ENCODE assay signal across 26 cellular contexts in genomic region chr13:18964942-18965341, GRCh38.
DNase-seq lines count a peak whose midpoint lies in the region; ATAC-seq and TF ChIP-seq lines count a peak whose summit lies in the region.
"Had no signal": no experiment of that assay in that cellular context is flagged by ENCODE, and none has a peak within 500 bp of the region (broad histone marks: within the 10 kb centered on the region; RNA-seq: fewer than 3 reads in every experiment).

No MANE protein-coding gene starts in this region.

- no peak for TF ChIP-seq EP300 in gastroesophageal sphincter (IDR thresholded peaks at IDR 0.05)

- H3K4me3 ChIP-seq in gastroesophageal sphincter (no peak overlapping the region), upper lobe of right lung (no peak overlapping the region), body of pancreas (no peak overlapping the region)
- H3K4me3 ChIP-seq: BLaER1, GM12878 had no signal

- TF ChIP-seq CTCF in gastroesophageal sphincter (IDR thresholded peaks at IDR 0.05) = no peak
- TF ChIP-seq CTCF in upper lobe of right lung (IDR thresholded peaks at IDR 0.05) = no peak
- TF ChIP-seq CTCF in body of pancreas (IDR thresholded peaks at IDR 0.05) = no peak

- no peaks in the 10 kb centered on the region for H3K36me3 ChIP-seq in gastroesophageal sphincter
- H3K36me3 ChIP-seq in upper lobe of right lung = no peaks in the 10 kb centered on the region
- no peaks in the 10 kb centered on the region for H3K36me3 ChIP-seq in body of pancreas (replicated peaks in 1 of 2; ENCODE audit: insufficient read depth in 1 of 2, low read depth in 2 of 2)
- H3K36me3 ChIP-seq: BE2C, BLaER1 had no signal

- no peak overlapping the region for H3K27ac Mint-ChIP-seq in stimulated activated naive CD8-positive, alpha-beta T cell treated with anti-CD3 and anti-CD28 coated beads, Interleukin-15, amount 100 ng/mL, for 72 hours
- no peak overlapping the region for H3K27ac Mint-ChIP-seq in stimulated activated effector memory CD8-positive, alpha-beta T cell treated with anti-CD3 and anti-CD28 coated beads, Interleukin-12 subunit alpha, Interleukin-12 subunit beta, amount 100 ng/mL, for 72 hours
- H3K27ac Mint-ChIP-seq: CD14-positive monocyte; CD4-positive, alpha-beta memory T cell; CD4-positive, CD25-positive, alpha-beta regulatory T cell; CD8-positive, alpha-beta memory T cell had no signal

- ATAC-seq in stimulated activated naive CD8-positive, alpha-beta T cell treated with anti-CD3 and anti-CD28 coated beads, Interleukin-15, amount 100 ng/mL, for 72 hours = peak; percentile 39
- ATAC-seq in stimulated activated naive CD8-positive, alpha-beta T cell treated with anti-CD3 and anti-CD28 coated beads, Interleukin-15, Interleukin-2, amounts not matched to agents 100 U/mL and 50 U/mL, for 24 hours = no peak
- peak; percentile 10 for ATAC-seq in gastroesophageal sphincter
- no peak for ATAC-seq in upper lobe of right lung
- no peak for ATAC-seq in stimulated activated effector memory CD8-positive, alpha-beta T cell treated with anti-CD3 and anti-CD28 coated beads, Interleukin-12 subunit alpha, Interleukin-12 subunit beta, amount 100 ng/mL, for 72 hours
- no peak for ATAC-seq in GM19463 (IDR thresholded peaks at IDR 0.05; ENCODE audit: unreplicated experiment)
- no peak for ATAC-seq in body of pancreas
- ATAC-seq: GM12878 had no signal

- H3K27ac ChIP-seq in gastroesophageal sphincter (no peak overlapping the region), upper lobe of right lung (no peak overlapping the region), body of pancreas (no peak overlapping the region)
- H3K27ac ChIP-seq: BLaER1 had no signal

- no peaks in the 10 kb centered on the region for H3K36me3 Mint-ChIP-seq in stimulated activated effector memory CD8-positive, alpha-beta T cell treated with anti-CD3 and anti-CD28 coated beads, Interleukin-12 subunit alpha, Interleukin-12 subunit beta, amount 100 ng/mL, for 72 hours
- H3K36me3 Mint-ChIP-seq: CD14-positive monocyte; CD4-positive, alpha-beta memory T cell; CD4-positive, CD25-positive, alpha-beta regulatory T cell; CD8-positive, alpha-beta memory T cell had no signal

- H3K4me1 Mint-ChIP-seq in stimulated activated naive CD8-positive, alpha-beta T cell treated with anti-CD3 and anti-CD28 coated beads, Interleukin-15, amount 100 ng/mL, for 72 hours = no peaks in the 10 kb centered on the region
- no peaks in the 10 kb centered on the region for H3K4me1 Mint-ChIP-seq in stimulated activated effector memory CD8-positive, alpha-beta T cell treated with anti-CD3 and anti-CD28 coated beads, Interleukin-12 subunit alpha, Interleukin-12 subunit beta, amount 100 ng/mL, for 72 hours
- H3K4me1 Mint-ChIP-seq: CD14-positive monocyte; CD4-positive, alpha-beta memory T cell; CD4-positive, CD25-positive, alpha-beta regulatory T cell; CD8-positive, alpha-beta memory T cell had no signal

- H3K4me1 ChIP-seq in gastroesophageal sphincter (no peaks in the 10 kb centered on the region), upper lobe of right lung (no peaks in the 10 kb centered on the region), body of pancreas (no peaks in the 10 kb centered on the region)
- H3K4me1 ChIP-seq: BE2C, BLaER1 had no signal

- H3K27me3 ChIP-seq in gastroesophageal sphincter (peaks cover 17% of the 10 kb centered on the region), upper lobe of right lung (no peaks in the 10 kb centered on the region), body of pancreas (no peaks in the 10 kb centered on the region)
- H3K27me3 ChIP-seq: BE2C, BLaER1 had no signal

- H3K4me3 Mint-ChIP-seq in stimulated activated naive CD8-positive, alpha-beta T cell treated with anti-CD3 and anti-CD28 coated beads, Interleukin-15, amount 100 ng/mL, for 72 hours = no peak overlapping the region
- H3K4me3 Mint-ChIP-seq in stimulated activated effector memory CD8-positive, alpha-beta T cell treated with anti-CD3 and anti-CD28 coated beads, Interleukin-12 subunit alpha, Interleukin-12 subunit beta, amount 100 ng/mL, for 72 hours = no peak overlapping the region
- H3K4me3 Mint-ChIP-seq: CD14-positive monocyte; CD4-positive, alpha-beta memory T cell; CD4-positive, CD25-positive, alpha-beta regulatory T cell; CD8-positive, alpha-beta memory T cell had no signal

- no peak for DNase-seq in stimulated activated naive CD8-positive, alpha-beta T cell treated with anti-CD3 and anti-CD28 coated beads, Interleukin-15, amount 100 ng/mL, for 72 hours
- DNase-seq in stimulated activated naive CD8-positive, alpha-beta T cell treated with anti-CD3 and anti-CD28 coated beads, Interleukin-15, Interleukin-2, amounts not matched to agents 100 U/mL and 50 U/mL, for 24 hours = no peak
- DNase-seq in mesenteric fat pad (ENCODE audit: low spot score) (peak; percentile 81), upper lobe of right lung (peak; percentile 56), body of pancreas (no peak)
- DNase-seq in stimulated activated effector memory CD8-positive, alpha-beta T cell treated with anti-CD3 and anti-CD28 coated beads, Interleukin-12 subunit alpha, Interleukin-12 subunit beta, amount 100 ng/mL, for 72 hours (ENCODE audit: low spot score in 2 of 2) = no peak
- DNase-seq: 8988T; ACHN; BE2C; C1 segment of cervical spinal cord; CD4-positive, alpha-beta memory T cell; CD4-positive, CD25-positive, alpha-beta regulatory T cell; CD8-positive, alpha-beta memory T cell; COR-L47; DMS 273 treated with DMSO at 0.1 percent for 48 hours; DMS153; DMS53; DMS79; DND-41; EL; GDM1 had no signal

- no peaks in the 10 kb centered on the region for H3K9me3 Mint-ChIP-seq in stimulated activated naive CD8-positive, alpha-beta T cell treated with anti-CD3 and anti-CD28 coated beads, Interleukin-15, amount 100 ng/mL, for 72 hours
- no peaks in the 10 kb centered on the region for H3K9me3 Mint-ChIP-seq in stimulated activated effector memory CD8-positive, alpha-beta T cell treated with anti-CD3 and anti-CD28 coated beads, Interleukin-12 subunit alpha, Interleukin-12 subunit beta, amount 100 ng/mL, for 72 hours

- TF ChIP-seq POLR2A in gastroesophageal sphincter (IDR thresholded peaks at IDR 0.05) = no peak
- TF ChIP-seq POLR2A in body of pancreas (IDR thresholded peaks at IDR 0.05) = no peak

- H3K9me3 ChIP-seq in gastroesophageal sphincter (no peaks in the 10 kb centered on the region), upper lobe of right lung (no peaks in the 10 kb centered on the region), body of pancreas (no peaks in the 10 kb centered on the region)
- H3K9me3 ChIP-seq: BE2C had no signal

- H3K27me3 Mint-ChIP-seq in stimulated activated naive CD8-positive, alpha-beta T cell treated with anti-CD3 and anti-CD28 coated beads, Interleukin-15, amount 100 ng/mL, for 72 hours = no peaks in the 10 kb centered on the region
- H3K27me3 Mint-ChIP-seq: CD4-positive, CD25-positive, alpha-beta regulatory T cell; CD8-positive, alpha-beta memory T cell had no signal

- intact Hi-C loops in upper lobe of right lung (cut with DNase I) (no loop called here), body of pancreas (cut with DNase I) (no loop called here)

- WGBS in gastroesophageal sphincter (ENCODE audit: low coverage in 1 of 2), 2 donors = no CpG with 5 or more reads among the region's 11 CpGs
- WGBS in body of pancreas, 2 donors = 58 to 72% methylated on average over 5 to 11 of the region's 11 CpGs

Comparison
In these comparisons a context has a peak if more than half of its experiments do, and no peak if none do; other contexts are left out.
1. ATAC-seq: peak in stimulated activated naive CD8-positive, alpha-beta T cell treated with anti-CD3 and anti-CD28 coated beads, Interleukin-15, amount 100 ng/mL, for 72 hours (single experiment) and gastroesophageal sphincter (single experiment); none in stimulated activated naive CD8-positive, alpha-beta T cell treated with anti-CD3 and anti-CD28 coated beads, Interleukin-15, Interleukin-2, amounts not matched to agents 100 U/mL and 50 U/mL, for 24 hours (single experiment), upper lobe of right lung (single experiment), stimulated activated effector memory CD8-positive, alpha-beta T cell treated with anti-CD3 and anti-CD28 coated beads, Interleukin-12 subunit alpha, Interleukin-12 subunit beta, amount 100 ng/mL, for 72 hours (single experiment), GM19463 (single experiment) and body of pancreas (single experiment).
2. DNase-seq: peak in mesenteric fat pad (single experiment) and upper lobe of right lung (single experiment); none in stimulated activated naive CD8-positive, alpha-beta T cell treated with anti-CD3 and anti-CD28 coated beads, Interleukin-15, amount 100 ng/mL, for 72 hours (0 of 2), stimulated activated naive CD8-positive, alpha-beta T cell treated with anti-CD3 and anti-CD28 coated beads, Interleukin-15, Interleukin-2, amounts not matched to agents 100 U/mL and 50 U/mL, for 24 hours (single experiment), stimulated activated effector memory CD8-positive, alpha-beta T cell treated with anti-CD3 and anti-CD28 coated beads, Interleukin-12 subunit alpha, Interleukin-12 subunit beta, amount 100 ng/mL, for 72 hours (0 of 2) and body of pancreas (0 of 4).